Comparison of ENCODE assay signal across 1 cellular context in the genomic region with DNA sequence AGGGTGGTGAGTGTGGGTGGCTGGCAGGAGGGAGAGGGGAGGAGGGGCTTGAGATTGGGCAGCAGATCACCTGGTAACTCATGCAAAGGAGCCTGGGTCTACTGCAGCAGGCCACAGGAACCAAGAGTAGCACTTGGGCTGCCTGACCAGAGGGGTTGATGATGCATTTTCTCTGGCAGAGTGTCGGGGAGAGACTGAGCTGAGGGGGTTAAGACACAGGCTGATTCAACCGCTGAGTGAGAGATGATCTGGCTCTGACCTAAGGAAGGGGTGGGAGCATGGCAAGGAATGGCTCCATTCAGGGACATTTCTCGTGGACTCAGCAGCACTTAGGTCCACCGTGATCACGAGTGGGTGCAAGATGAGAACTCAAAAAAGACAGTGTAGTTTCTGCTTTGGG.
TF ChIP-seq lines count a peak whose summit lies in the region.

No MANE protein-coding gene starts in this region.

TF ChIP-seq in SK-N-SH, 30 proteins besides CTCF, POLR2A, EP300 and RAD21 (continued from another document):
- TF ChIP-seq, protein P1, sequence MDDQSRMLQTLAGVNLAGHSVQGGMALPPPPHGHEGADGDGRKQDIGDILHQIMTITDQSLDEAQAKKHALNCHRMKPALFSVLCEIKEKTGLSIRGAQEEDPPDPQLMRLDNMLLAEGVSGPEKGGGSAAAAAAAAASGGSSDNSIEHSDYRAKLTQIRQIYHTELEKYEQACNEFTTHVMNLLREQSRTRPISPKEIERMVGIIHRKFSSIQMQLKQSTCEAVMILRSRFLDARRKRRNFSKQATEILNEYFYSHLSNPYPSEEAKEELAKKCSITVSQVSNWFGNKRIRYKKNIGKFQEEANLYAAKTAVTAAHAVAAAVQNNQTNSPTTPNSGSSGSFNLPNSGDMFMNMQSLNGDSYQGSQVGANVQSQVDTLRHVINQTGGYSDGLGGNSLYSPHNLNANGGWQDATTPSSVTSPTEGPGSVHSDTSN (IDR thresholded peaks at IDR 0.05): no peak
- TF ChIP-seq FOSL2 (IDR thresholded peaks at IDR 0.05; ENCODE audit: borderline replicate concordance, low read depth) (no peak), NFIC (IDR thresholded peaks at IDR 0.05; ENCODE audit: borderline replicate concordance) (no peak), EZH2phosphoT487 (IDR thresholded peaks at IDR 0.05; ENCODE audit: borderline replicate concordance, low read depth) (no peak)
